ENCODE assay signal across 22 cellular contexts in genomic region chr12:15206831-15207394, GRCh38. TPM values are rescaled to one million over a fixed set of nuclear protein-coding genes. Genes with fewer than 3 reads are reported as not detected.
DNase-seq lines count a peak whose midpoint lies in the region; ATAC-seq and TF ChIP-seq lines count a peak whose summit lies in the region.
"Had no signal": no experiment of that assay in that cellular context is flagged by ENCODE, and none has a peak within 500 bp of the region (broad histone marks: within the 10 kb centered on the region; RNA-seq: fewer than 3 reads in every experiment).

No MANE protein-coding gene starts in this region.

- H3K27ac ChIP-seq in heart left ventricle (peak overlapping the region in 11 of 12 donors; percentile 5 to 80 (median 60)), sigmoid colon (peak overlapping the region; percentile 65 to 83 (median 72))
- H3K27ac ChIP-seq: BLaER1 treated with 17β-estradiol and CSF1 and Interleukin-3, amounts not matched to agents 10 nM and 100 nM; brain microvascular endothelial cell; neural progenitor cell had no signal

- WGBS in heart left ventricle, 4 donors, result 52 to 64% (median 56%) methylated on average over 4 of the region's 4 CpGs
- 69 to 79% methylated on average over 4 of the region's 4 CpGs for whole genome bisulfite sequencing in sigmoid colon, 2 donors

- DNase-seq in Right ventricle myocardium inferior (ENCODE audit: missing footprints), result no peak
- DNase-seq in cardiac septum (ENCODE audit: low spot score), result no peak
- DNase-seq in heart left ventricle, result no peak
- no peak for DNase-seq in sigmoid colon
- no peak for DNase-seq in left colon
- DNase-seq in KBM-7, result no peak
- DNase-seq: brain microvascular endothelial cell; Calu3; EL; NCI-H1417; NCI-H2171; NCI-H526; psoas muscle; RPMI8226; stimulated activated CD4-positive, alpha-beta T cell treated with anti-CD3 and anti-CD28 coated beads, Interleukin-2, amount 100 ng/mL, for 48 hours; stimulated activated naive CD4-positive, alpha-beta T cell; T-helper 9 cell had no signal

- in situ Hi-C loops in KBM-7 (cut with MboI; ENCODE audit: low pct_unique_long_range_greater_than_20kb, low sequenced_read_pairs), result no loop called here

- no peaks in the 10 kb centered on the region for H3K36me3 ChIP-seq in heart left ventricle
- no peaks in the 10 kb centered on the region for H3K36me3 ChIP-seq in sigmoid colon
- H3K36me3 ChIP-seq: BLaER1 treated with 17β-estradiol and CSF1 and Interleukin-3, amounts not matched to agents 10 nM and 100 nM; brain microvascular endothelial cell; neural progenitor cell had no signal

- ATAC-seq in Right ventricle myocardium inferior, result peak; percentile 66
- ATAC-seq in heart left ventricle, result peak in 3 of 4 donors; percentile 13 to 70 (median 47)
- ATAC-seq in HG03354 (IDR thresholded peaks at IDR 0.05; ENCODE audit: poor library complexity, severe bottlenecking, unreplicated experiment), result no peak
- ATAC-seq in HG03571 (IDR thresholded peaks at IDR 0.05; ENCODE audit: unreplicated experiment), result no peak
- ATAC-seq in left colon, result no peak
- ATAC-seq: psoas muscle had no signal

- no peak for TF ChIP-seq POLR2A in heart left ventricle (IDR thresholded peaks at IDR 0.05)
- no peak for TF ChIP-seq POLR2A in sigmoid colon (IDR thresholded peaks at IDR 0.05)

- no peak for TF ChIP-seq CTCF in heart left ventricle (IDR thresholded peaks at IDR 0.05)
- no peak for TF ChIP-seq CTCF in sigmoid colon (IDR thresholded peaks at IDR 0.05)

- H3K4me3 ChIP-seq in heart left ventricle (no peak overlapping the region), sigmoid colon (no peak overlapping the region)
- H3K4me3 ChIP-seq: BLaER1 treated with 17β-estradiol and CSF1 and Interleukin-3, amounts not matched to agents 10 nM and 100 nM; neural progenitor cell; psoas muscle had no signal

- H3K4me1 ChIP-seq in heart left ventricle (peaks cover 0 to 39% (median 0%) of the 10 kb centered on the region in 12 donors), sigmoid colon (peaks cover 0 to 70% (median 64%) of the 10 kb centered on the region in 4 donors)
- H3K4me1 ChIP-seq: BLaER1 treated with 17β-estradiol and CSF1 and Interleukin-3, amounts not matched to agents 10 nM and 100 nM; neural progenitor cell; psoas muscle had no signal

- H3K27me3 ChIP-seq in heart left ventricle (no peaks in the 10 kb centered on the region), sigmoid colon (no peaks in the 10 kb centered on the region)
- H3K27me3 ChIP-seq: BLaER1 treated with 17β-estradiol and CSF1 and Interleukin-3, amounts not matched to agents 10 nM and 100 nM; brain microvascular endothelial cell; neural progenitor cell had no signal

- intact Hi-C loops in Right ventricle myocardium inferior (cut with DNase I), result no loop called here
- intact Hi-C loops in cardiac septum (cut with DNase I), result loop anchor here (5.0 kb wide), 1 partner anchor 55 kb away; no protein-coding TSS in a partner anchor
- intact Hi-C loops in heart left ventricle (cut with DNase I), result loop anchor here in 1 of 10 donors (5.0 kb wide), 1 partner anchor 40 kb away; no protein-coding TSS in a partner anchor
- intact Hi-C loops in sigmoid colon (cut with DNase I), result loop anchor here (5.0 to 10.0 kb wide), 2 partner anchors 40 to 1378 kb away; no protein-coding TSS in a partner anchor
- intact Hi-C loops in left colon (cut with DNase I, micrococcal nuclease), result no loop called here

- no peak for TF ChIP-seq EP300 in sigmoid colon (IDR thresholded peaks at IDR 0.05)

- H3K9me3 ChIP-seq in heart left ventricle (peaks cover 0 to 5% (median 0%) of the 10 kb centered on the region in 12 donors), sigmoid colon (no peaks in the 10 kb centered on the region)
- H3K9me3 ChIP-seq: BLaER1 treated with 17β-estradiol and CSF1 and Interleukin-3, amounts not matched to agents 10 nM and 100 nM; psoas muscle had no signal

RNA-seq across cellular contexts. Expression of gene RERG, which starts 14.3 kb away (rescaled TPM):
- total RNA-seq in Right ventricle myocardium inferior (4.0 TPM), cardiac septum (3.1 TPM), heart left ventricle (10 to 100 TPM in 1 of 9 donors, 1 to 10 TPM in 8; 2.9 to 17.7 (median 4.2) TPM), sigmoid colon (100 to 1,000 TPM in 1 of 4 donors, 10 to 100 TPM in 3; 69.9 to 104 (median 78.3) TPM), left colon (1 to 10 TPM in 1 of 2 donors, under 1 TPM in 1; 0.85 to 4.1 TPM)
- polyA plus RNA-seq in heart left ventricle (1 to 10 TPM; 3.7 to 5.3 TPM), sigmoid colon (1 to 10 TPM; 1.4 to 9.6 (median 4.8) TPM)
- total RNA-seq: activated T-helper 2 cell treated with anti-CD3 and anti-CD28 coated beads, Interferon-gamma antibody, Interleukin-2, Interleukin-4, amounts not matched to agents 10 μg/mL and 5 μg/mL and 100 μg/mL, durations not matched to agents 14 hours and 24 hours and 36 hours had no signal

Comparison
In these comparisons a context has a peak if more than half of its experiments do, and no peak if none do; other contexts are left out.
1. intact Hi-C loops: an anchor here in cardiac septum (5.0 kb wide) and sigmoid colon (5.0 to 10.0 kb wide); none called in Right ventricle myocardium inferior and left colon.
2. ATAC-seq: peak in Right ventricle myocardium inferior (single experiment) and heart left ventricle (3 of 4); none in HG03354 (single experiment), HG03571 (single experiment) and left colon (single experiment).